In the genomic region with DNA sequence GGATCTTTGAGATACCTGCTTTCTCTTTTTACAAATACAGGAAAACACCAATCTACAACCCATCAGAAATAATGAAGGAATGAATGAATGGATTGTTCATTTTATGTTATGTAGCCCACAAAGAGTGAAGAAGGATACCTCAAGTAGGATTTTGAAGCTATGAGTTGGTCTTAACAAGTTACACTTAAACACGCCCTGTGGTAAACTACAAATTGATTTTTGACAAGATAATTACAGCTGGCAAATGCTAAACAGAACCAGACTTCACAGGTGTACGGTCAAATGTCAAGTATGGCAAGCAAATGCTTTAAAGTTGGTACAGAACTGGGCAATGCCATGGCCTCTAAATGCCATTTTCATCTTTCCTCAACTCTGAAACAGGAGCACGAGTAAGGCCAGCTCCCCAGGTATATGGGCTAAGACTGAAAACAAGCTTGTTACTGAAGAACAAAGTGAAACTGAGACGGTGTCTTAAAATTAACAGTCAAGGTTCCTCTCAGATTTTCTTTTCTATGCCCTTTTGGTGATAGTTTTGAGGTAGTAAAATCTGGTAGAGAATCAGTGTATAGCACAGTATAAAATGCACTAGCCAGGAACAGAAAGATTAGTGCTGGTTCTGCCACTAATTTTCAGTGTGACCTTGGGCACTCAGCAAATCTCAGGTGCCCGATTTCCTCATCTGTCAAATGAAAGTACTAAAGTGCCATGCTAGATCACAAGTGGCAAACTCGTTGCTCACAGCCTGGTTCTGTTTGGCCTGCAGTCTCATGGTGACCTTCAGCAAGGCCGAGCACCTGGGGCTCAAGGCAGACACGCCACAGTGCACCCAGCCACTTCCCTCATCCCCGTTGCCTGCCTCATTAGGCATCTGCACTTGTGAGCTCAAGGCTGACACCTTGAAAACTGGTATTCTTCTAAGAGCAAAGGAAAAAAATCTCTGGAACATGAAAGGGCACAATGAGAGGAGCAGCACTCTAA, we compare ENCODE assay signal across 1 cellular context.
A peak's percentile ranks its signal among the peaks of the same experiment; 100 is the strongest.
TF ChIP-seq lines count a peak whose summit lies in the region.

No MANE protein-coding gene starts in this region.

TF ChIP-seq in GM12878, 131 proteins besides CTCF, POLR2A, EP300 and RAD21:
- TF ChIP-seq SPI1 (IDR thresholded peaks at IDR 0.05; ENCODE audit: borderline replicate concordance, insufficient read depth, low read depth, low read length) (peak; percentile 32; the same call in 1 of the 2 replicates), MEF2A (IDR thresholded peaks at IDR 0.05; ENCODE audit: insufficient read depth, low read depth, low read length) (no peak), SIN3A (IDR thresholded peaks at IDR 0.05; ENCODE audit: low read depth, low read length) (no peak), BHLHE40 (IDR thresholded peaks at IDR 0.05; ENCODE audit: borderline replicate concordance in 1 of 2, low read depth in 2 of 2, low read length in 1 of 2) (no peak), ZNF24 (IDR thresholded peaks at IDR 0.05) (peak; percentile 63), RCOR1 (conservative IDR thresholded peaks at IDR 0.05; ENCODE audit: low read depth, low read length) (no peak), RB1 (IDR thresholded peaks at IDR 0.05; ENCODE audit: borderline replicate concordance) (no peak), NFIC (IDR thresholded peaks at IDR 0.05; ENCODE audit: low read depth, low read length) (no peak), KDM1A (IDR thresholded peaks at IDR 0.05; ENCODE audit: borderline replicate concordance) (no peak), EED (IDR thresholded peaks at IDR 0.05; ENCODE audit: low read depth) (0 out of 2 replicates have a peak, but pooled peaks have one; percentile 22), JUNB (IDR thresholded peaks at IDR 0.05) (no peak), WRNIP1 (IDR thresholded peaks at IDR 0.05; ENCODE audit: borderline replicate concordance, low read depth, low read length) (no peak), FOS (IDR thresholded peaks at IDR 0.05; ENCODE audit: borderline replicate concordance, extremely low read depth, insufficient read length) (no peak), NR2C2 (IDR thresholded peaks at IDR 0.05; ENCODE audit: borderline replicate concordance, control insufficient read depth, insufficient read length, low read depth) (no peak), NFXL1 (IDR thresholded peaks at IDR 0.05; ENCODE audit: borderline replicate concordance) (no peak), FOXK2 (IDR thresholded peaks at IDR 0.05) (no peak), STAT1 (conservative IDR thresholded peaks at IDR 0.05) (no peak), HCFC1 (IDR thresholded peaks at IDR 0.05; ENCODE audit: low read length) (no peak), TCF3 (IDR thresholded peaks at IDR 0.05; ENCODE audit: borderline replicate concordance, insufficient read depth, low read depth, low read length) (no peak), SMC3 (IDR thresholded peaks at IDR 0.05; ENCODE audit: borderline replicate concordance, low read length) (no peak), CREB1 (IDR thresholded peaks at IDR 0.05; ENCODE audit: low read depth) (no peak), CBX5 (IDR thresholded peaks at IDR 0.05; ENCODE audit: low read depth) (no peak), KLF5 (IDR thresholded peaks at IDR 0.05; ENCODE audit: partially characterized antibody) (no peak), CBX3 (IDR thresholded peaks at IDR 0.05; ENCODE audit: borderline replicate concordance, low read depth) (no peak), TAF1 (IDR thresholded peaks at IDR 0.05; ENCODE audit: borderline replicate concordance, low read depth, low read length) (0 out of 2 replicates have a peak, but pooled peaks have one; percentile 16), DPF2 (IDR thresholded peaks at IDR 0.05) (no peak), SMAD5 (IDR thresholded peaks at IDR 0.05; ENCODE audit: low read depth) (no peak), ZNF207 (IDR thresholded peaks at IDR 0.05; ENCODE audit: borderline replicate concordance) (no peak), NR2F1 (conservative IDR thresholded peaks at IDR 0.05) (no peak), PAX5 (IDR thresholded peaks at IDR 0.05; ENCODE audit: borderline replicate concordance, low read depth, low read length) (peak; percentile 24; the same call in 1 of the 2 replicates), ESRRA (IDR thresholded peaks at IDR 0.05; ENCODE audit: low read length) (no peak)
- TF ChIP-seq, protein P1, sequence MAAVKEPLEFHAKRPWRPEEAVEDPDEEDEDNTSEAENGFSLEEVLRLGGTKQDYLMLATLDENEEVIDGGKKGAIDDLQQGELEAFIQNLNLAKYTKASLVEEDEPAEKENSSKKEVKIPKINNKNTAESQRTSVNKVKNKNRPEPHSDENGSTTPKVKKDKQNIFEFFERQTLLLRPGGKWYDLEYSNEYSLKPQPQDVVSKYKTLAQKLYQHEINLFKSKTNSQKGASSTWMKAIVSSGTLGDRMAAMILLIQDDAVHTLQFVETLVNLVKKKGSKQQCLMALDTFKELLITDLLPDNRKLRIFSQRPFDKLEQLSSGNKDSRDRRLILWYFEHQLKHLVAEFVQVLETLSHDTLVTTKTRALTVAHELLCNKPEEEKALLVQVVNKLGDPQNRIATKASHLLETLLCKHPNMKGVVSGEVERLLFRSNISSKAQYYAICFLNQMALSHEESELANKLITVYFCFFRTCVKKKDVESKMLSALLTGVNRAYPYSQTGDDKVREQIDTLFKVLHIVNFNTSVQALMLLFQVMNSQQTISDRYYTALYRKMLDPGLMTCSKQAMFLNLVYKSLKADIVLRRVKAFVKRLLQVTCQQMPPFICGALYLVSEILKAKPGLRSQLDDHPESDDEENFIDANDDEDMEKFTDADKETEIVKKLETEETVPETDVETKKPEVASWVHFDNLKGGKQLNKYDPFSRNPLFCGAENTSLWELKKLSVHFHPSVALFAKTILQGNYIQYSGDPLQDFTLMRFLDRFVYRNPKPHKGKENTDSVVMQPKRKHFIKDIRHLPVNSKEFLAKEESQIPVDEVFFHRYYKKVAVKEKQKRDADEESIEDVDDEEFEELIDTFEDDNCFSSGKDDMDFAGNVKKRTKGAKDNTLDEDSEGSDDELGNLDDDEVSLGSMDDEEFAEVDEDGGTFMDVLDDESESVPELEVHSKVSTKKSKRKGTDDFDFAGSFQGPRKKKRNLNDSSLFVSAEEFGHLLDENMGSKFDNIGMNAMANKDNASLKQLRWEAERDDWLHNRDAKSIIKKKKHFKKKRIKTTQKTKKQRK (IDR thresholded peaks at IDR 0.05; ENCODE audit: low read depth, low read length) = no peak
- TF ChIP-seq, protein P2, sequence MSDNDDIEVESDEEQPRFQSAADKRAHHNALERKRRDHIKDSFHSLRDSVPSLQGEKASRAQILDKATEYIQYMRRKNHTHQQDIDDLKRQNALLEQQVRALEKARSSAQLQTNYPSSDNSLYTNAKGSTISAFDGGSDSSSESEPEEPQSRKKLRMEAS (IDR thresholded peaks at IDR 0.05; ENCODE audit: low read depth, low read length) = no peak
- TF ChIP-seq, protein P3, sequence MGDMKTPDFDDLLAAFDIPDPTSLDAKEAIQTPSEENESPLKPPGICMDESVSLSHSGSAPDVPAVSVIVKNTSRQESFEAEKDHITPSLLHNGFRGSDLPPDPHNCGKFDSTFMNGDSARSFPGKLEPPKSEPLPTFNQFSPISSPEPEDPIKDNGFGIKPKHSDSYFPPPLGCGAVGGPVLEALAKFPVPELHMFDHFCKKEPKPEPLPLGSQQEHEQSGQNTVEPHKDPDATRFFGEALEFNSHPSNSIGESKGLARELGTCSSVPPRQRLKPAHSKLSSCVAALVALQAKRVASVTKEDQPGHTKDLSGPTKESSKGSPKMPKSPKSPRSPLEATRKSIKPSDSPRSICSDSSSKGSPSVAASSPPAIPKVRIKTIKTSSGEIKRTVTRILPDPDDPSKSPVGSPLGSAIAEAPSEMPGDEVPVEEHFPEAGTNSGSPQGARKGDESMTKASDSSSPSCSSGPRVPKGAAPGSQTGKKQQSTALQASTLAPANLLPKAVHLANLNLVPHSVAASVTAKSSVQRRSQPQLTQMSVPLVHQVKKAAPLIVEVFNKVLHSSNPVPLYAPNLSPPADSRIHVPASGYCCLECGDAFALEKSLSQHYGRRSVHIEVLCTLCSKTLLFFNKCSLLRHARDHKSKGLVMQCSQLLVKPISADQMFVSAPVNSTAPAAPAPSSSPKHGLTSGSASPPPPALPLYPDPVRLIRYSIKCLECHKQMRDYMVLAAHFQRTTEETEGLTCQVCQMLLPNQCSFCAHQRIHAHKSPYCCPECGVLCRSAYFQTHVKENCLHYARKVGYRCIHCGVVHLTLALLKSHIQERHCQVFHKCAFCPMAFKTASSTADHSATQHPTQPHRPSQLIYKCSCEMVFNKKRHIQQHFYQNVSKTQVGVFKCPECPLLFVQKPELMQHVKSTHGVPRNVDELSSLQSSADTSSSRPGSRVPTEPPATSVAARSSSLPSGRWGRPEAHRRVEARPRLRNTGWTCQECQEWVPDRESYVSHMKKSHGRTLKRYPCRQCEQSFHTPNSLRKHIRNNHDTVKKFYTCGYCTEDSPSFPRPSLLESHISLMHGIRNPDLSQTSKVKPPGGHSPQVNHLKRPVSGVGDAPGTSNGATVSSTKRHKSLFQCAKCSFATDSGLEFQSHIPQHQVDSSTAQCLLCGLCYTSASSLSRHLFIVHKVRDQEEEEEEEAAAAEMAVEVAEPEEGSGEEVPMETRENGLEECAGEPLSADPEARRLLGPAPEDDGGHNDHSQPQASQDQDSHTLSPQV (IDR thresholded peaks at IDR 0.05) = no peak
- TF ChIP-seq, protein P4, sequence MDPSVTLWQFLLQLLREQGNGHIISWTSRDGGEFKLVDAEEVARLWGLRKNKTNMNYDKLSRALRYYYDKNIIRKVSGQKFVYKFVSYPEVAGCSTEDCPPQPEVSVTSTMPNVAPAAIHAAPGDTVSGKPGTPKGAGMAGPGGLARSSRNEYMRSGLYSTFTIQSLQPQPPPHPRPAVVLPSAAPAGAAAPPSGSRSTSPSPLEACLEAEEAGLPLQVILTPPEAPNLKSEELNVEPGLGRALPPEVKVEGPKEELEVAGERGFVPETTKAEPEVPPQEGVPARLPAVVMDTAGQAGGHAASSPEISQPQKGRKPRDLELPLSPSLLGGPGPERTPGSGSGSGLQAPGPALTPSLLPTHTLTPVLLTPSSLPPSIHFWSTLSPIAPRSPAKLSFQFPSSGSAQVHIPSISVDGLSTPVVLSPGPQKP (IDR thresholded peaks at IDR 0.05; ENCODE audit: low read depth, low read length) = no peak
